ENCODE assay signal across 24 cellular contexts in the genomic region with DNA sequence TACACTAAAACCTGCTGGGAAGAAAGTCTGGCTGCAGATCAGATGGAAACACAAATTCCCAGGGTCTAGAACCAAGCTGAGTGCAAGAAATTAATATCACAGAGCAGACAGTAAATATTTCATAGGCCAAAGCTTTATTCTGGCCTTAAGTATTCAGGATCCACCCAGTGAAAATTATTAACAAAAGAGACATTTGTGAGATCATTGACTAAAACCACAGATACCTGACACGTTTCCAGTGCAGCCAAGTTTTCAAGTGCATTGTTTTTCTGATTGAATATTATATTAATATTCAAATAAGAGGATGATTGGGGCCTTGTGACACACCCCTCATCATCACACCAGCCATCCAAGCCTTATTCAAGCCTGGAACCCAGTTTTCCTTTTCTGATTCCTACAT. TPM values are rescaled to one million over a fixed set of nuclear protein-coding genes. Genes with fewer than 3 reads are reported as not detected.
A peak's percentile ranks its signal among the peaks of the same experiment; 100 is the strongest.
DNase-seq lines count a peak whose midpoint lies in the region; ATAC-seq and TF ChIP-seq lines count a peak whose summit lies in the region.
"Had no signal": no experiment of that assay in that cellular context is flagged by ENCODE, and none has a peak within 500 bp of the region (broad histone marks: within the 10 kb centered on the region; RNA-seq: fewer than 3 reads in every experiment).

No MANE protein-coding gene starts in this region.

- no peak overlapping the region for H3K4me3 Mint-ChIP-seq in WTC11
- H3K4me3 Mint-ChIP-seq: activated CD8-positive, alpha-beta T cell treated with anti-CD3 and anti-CD28 coated beads, Interleukin-2, amount 10 ng/mL, durations not matched to agents 7 days and 5 days; activated naive CD4-positive, alpha-beta T cell treated with anti-CD3 and anti-CD28 coated beads, Interleukin-2, amount 10 ng/mL, durations not matched to agents 7 days and 5 days; activated T-cell treated with anti-CD3 and anti-CD28 coated beads, Interleukin-2, amount 50 U/mL, for 4 hours had no signal

- no peak for DNase-seq in WTC11 (ENCODE audit: low spot score)
- peak; percentile 32 for DNase-seq in renal cortical epithelial cell (ENCODE audit: low read depth)
- DNase-seq in GM13976 (ENCODE audit: low spot score) = no peak
- no peak for DNase-seq in SJCRH30
- DNase-seq: activated CD4-positive, CD25-positive, alpha-beta regulatory T cell; activated CD8-positive, alpha-beta T cell treated with anti-CD3 and anti-CD28 coated beads, Interleukin-2, amount 10 ng/mL, durations not matched to agents 7 days and 5 days; activated naive CD4-positive, alpha-beta T cell treated with anti-CD3 and anti-CD28 coated beads, Interleukin-2, amount 10 ng/mL, durations not matched to agents 7 days and 5 days; activated T-cell treated with anti-CD3 and anti-CD28 coated beads, Interleukin-2, amount 50 U/mL, for 4 hours; AML-193; Caco-2; central memory CD4-positive, alpha-beta T cell; hippocampal formation; NCI-H1436; NCI-H524 treated with DMSO at 0.1 percent for 48 hours; occipital lobe; retina; RPMI8226; T1000; upper lobe of left lung had no signal

- ATAC-seq in GM19463 (IDR thresholded peaks at IDR 0.05; ENCODE audit: unreplicated experiment) (peak; percentile 65), HG03066 (IDR thresholded peaks at IDR 0.05; ENCODE audit: low read depth, unreplicated experiment) (peak; percentile 53), WTC11 (no peak), GM21390 (IDR thresholded peaks at IDR 0.05; ENCODE audit: unreplicated experiment) (no peak)
- ATAC-seq: activated CD8-positive, alpha-beta T cell treated with anti-CD3 and anti-CD28 coated beads, Interleukin-2, amount 10 ng/mL, durations not matched to agents 7 days and 5 days; activated T-cell treated with anti-CD3 and anti-CD28 coated beads, Interleukin-2, amount 50 U/mL, for 4 hours; HepG2 had no signal

- peaks cover 4% of the 10 kb centered on the region; the same call in 1 of the 2 replicates for H3K4me1 ChIP-seq in SJCRH30
- H3K4me1 ChIP-seq: upper lobe of left lung had no signal

- H3K4me1 Mint-ChIP-seq in WTC11 = peaks cover 45% of the 10 kb centered on the region

- H3K9me3 ChIP-seq in SJCRH30 (replicated peaks) = no peaks in the 10 kb centered on the region
- H3K9me3 ChIP-seq: Caco-2, upper lobe of left lung had no signal

- in situ Hi-C loops in GM13976 (cut with MboI; ENCODE audit: low sequenced_read_pairs, unreplicated experiment) = no loop called here

- peaks cover 23% of the 10 kb centered on the region for H3K36me3 Mint-ChIP-seq in WTC11

- H3K4me3 ChIP-seq in SJCRH30 = no peak overlapping the region
- H3K4me3 ChIP-seq: lung, upper lobe of left lung had no signal

- peaks cover 20% of the 10 kb centered on the region for H3K36me3 ChIP-seq in SJCRH30
- H3K36me3 ChIP-seq: upper lobe of left lung had no signal

- H3K27ac ChIP-seq in SJCRH30 = no peak overlapping the region
- H3K27ac ChIP-seq: upper lobe of left lung had no signal

- TF ChIP-seq CTCF in WTC11 (IDR thresholded peaks at IDR 0.05) = no peak
- no peak for TF ChIP-seq CTCF in GM13976 (IDR thresholded peaks at IDR 0.05; ENCODE audit: borderline replicate concordance, control extremely low read depth, extremely low read depth, insufficient read depth, missing control alignments)

- CTCF ChIA-PET in WTC11 (lab: Charles Lee) = no interaction called here

- H3K9me3 Mint-ChIP-seq in WTC11 = no peaks in the 10 kb centered on the region
- H3K9me3 Mint-ChIP-seq: activated naive CD4-positive, alpha-beta T cell treated with anti-CD3 and anti-CD28 coated beads, Interleukin-2, amount 10 ng/mL, durations not matched to agents 7 days and 5 days; activated T-cell treated with anti-CD3 and anti-CD28 coated beads, Interleukin-2, amount 50 U/mL, for 4 hours had no signal

- H3K27me3 ChIP-seq in SJCRH30 = no peaks in the 10 kb centered on the region
- H3K27me3 ChIP-seq: upper lobe of left lung had no signal

- POLR2A ChIA-PET in WTC11 (lab: Charles Lee) = no interaction called here

- peak overlapping the region; percentile 69; the same call in 1 of the 2 replicates for H3K27ac Mint-ChIP-seq in WTC11
- H3K27ac Mint-ChIP-seq: activated CD8-positive, alpha-beta T cell treated with anti-CD3 and anti-CD28 coated beads, Interleukin-2, amount 10 ng/mL, durations not matched to agents 7 days and 5 days; activated naive CD4-positive, alpha-beta T cell treated with anti-CD3 and anti-CD28 coated beads, Interleukin-2, amount 10 ng/mL, durations not matched to agents 7 days and 5 days had no signal

- no peaks in the 10 kb centered on the region for H3K27me3 Mint-ChIP-seq in WTC11 (ENCODE audit: low read depth)
- H3K27me3 Mint-ChIP-seq: activated naive CD4-positive, alpha-beta T cell treated with anti-CD3 and anti-CD28 coated beads, Interleukin-2, amount 10 ng/mL, durations not matched to agents 7 days and 5 days had no signal

TF ChIP-seq in WTC11, 78 proteins besides CTCF, POLR2A, EP300 and RAD21 (continues in another document):
- TF ChIP-seq ZNF281 (CRISPR knock-in tag; IDR thresholded peaks at IDR 0.05) (no peak), ZNF121 (CRISPR knock-in tag; IDR thresholded peaks at IDR 0.05) (no peak), ZNF232 (CRISPR knock-in tag; IDR thresholded peaks at IDR 0.05) (no peak), NR2C2 (CRISPR knock-in tag; IDR thresholded peaks at IDR 0.05) (no peak), FOXJ3 (CRISPR knock-in tag; IDR thresholded peaks at IDR 0.05; ENCODE audit: borderline replicate concordance) (no peak), ZNF423 (CRISPR knock-in tag; IDR thresholded peaks at IDR 0.05) (no peak), TEAD4 (CRISPR knock-in tag; IDR thresholded peaks at IDR 0.05) (no peak), TCF7 (CRISPR knock-in tag; IDR thresholded peaks at IDR 0.05; ENCODE audit: low read depth) (no peak), FOXP1 (CRISPR knock-in tag; IDR thresholded peaks at IDR 0.05; ENCODE audit: borderline replicate concordance) (no peak), SP1 (CRISPR knock-in tag; conservative IDR thresholded peaks at IDR 0.05) (no peak), TEAD1 (CRISPR knock-in tag; IDR thresholded peaks at IDR 0.05) (no peak)
- TF ChIP-seq, protein P1, sequence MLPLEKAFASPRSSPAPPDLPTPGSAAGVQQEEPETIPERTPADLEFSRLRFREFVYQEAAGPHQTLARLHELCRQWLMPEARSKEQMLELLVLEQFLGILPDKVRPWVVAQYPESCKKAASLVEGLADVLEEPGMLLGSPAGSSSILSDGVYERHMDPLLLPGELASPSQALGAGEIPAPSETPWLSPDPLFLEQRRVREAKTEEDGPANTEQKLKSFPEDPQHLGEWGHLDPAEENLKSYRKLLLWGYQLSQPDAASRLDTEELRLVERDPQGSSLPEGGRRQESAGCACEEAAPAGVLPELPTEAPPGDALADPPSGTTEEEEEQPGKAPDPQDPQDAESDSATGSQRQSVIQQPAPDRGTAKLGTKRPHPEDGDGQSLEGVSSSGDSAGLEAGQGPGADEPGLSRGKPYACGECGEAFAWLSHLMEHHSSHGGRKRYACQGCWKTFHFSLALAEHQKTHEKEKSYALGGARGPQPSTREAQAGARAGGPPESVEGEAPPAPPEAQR (CRISPR knock-in tag; IDR thresholded peaks at IDR 0.05) = no peak
- TF ChIP-seq, protein P2, sequence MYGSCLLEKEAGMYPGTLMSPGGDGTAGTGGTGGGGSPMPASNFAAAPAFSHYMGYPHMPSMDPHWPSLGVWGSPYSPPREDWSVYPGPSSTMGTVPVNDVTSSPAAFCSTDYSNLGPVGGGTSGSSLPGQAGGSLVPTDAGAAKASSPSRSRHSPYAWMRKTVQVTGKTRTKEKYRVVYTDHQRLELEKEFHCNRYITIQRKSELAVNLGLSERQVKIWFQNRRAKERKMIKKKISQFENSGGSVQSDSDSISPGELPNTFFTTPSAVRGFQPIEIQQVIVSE (CRISPR knock-in tag; IDR thresholded peaks at IDR 0.05; ENCODE audit: borderline replicate concordance) = no peak
- TF ChIP-seq, protein P3, sequence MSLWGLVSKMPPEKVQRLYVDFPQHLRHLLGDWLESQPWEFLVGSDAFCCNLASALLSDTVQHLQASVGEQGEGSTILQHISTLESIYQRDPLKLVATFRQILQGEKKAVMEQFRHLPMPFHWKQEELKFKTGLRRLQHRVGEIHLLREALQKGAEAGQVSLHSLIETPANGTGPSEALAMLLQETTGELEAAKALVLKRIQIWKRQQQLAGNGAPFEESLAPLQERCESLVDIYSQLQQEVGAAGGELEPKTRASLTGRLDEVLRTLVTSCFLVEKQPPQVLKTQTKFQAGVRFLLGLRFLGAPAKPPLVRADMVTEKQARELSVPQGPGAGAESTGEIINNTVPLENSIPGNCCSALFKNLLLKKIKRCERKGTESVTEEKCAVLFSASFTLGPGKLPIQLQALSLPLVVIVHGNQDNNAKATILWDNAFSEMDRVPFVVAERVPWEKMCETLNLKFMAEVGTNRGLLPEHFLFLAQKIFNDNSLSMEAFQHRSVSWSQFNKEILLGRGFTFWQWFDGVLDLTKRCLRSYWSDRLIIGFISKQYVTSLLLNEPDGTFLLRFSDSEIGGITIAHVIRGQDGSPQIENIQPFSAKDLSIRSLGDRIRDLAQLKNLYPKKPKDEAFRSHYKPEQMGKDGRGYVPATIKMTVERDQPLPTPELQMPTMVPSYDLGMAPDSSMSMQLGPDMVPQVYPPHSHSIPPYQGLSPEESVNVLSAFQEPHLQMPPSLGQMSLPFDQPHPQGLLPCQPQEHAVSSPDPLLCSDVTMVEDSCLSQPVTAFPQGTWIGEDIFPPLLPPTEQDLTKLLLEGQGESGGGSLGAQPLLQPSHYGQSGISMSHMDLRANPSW (CRISPR knock-in tag; conservative IDR thresholded peaks at IDR 0.05; ENCODE audit: low read depth) = no peak

RNA-seq across cellular contexts. Expression of gene ELOVL6, which starts 10.3 kb away (rescaled TPM):
- total RNA-seq in WTC11 (2021) = 83.8 to 87.4 TPM (median 84.2 TPM) in 3 replicates
- 17.0 and 31.7 TPM in 2 replicates for total RNA-seq in renal cortical epithelial cell
- total RNA-seq in SJCRH30 (2014; rRNA removed; shearing (Covaris generic)) = 27.5 and 30.3 TPM in 2 replicates

Comparison
In these comparisons a context has a peak if more than half of its experiments do, and no peak if none do; other contexts are left out.
1. ATAC-seq: peak in GM19463 (single experiment) and HG03066 (single experiment); none in WTC11 (single experiment) and GM21390 (single experiment).